In the genomic region with DNA sequence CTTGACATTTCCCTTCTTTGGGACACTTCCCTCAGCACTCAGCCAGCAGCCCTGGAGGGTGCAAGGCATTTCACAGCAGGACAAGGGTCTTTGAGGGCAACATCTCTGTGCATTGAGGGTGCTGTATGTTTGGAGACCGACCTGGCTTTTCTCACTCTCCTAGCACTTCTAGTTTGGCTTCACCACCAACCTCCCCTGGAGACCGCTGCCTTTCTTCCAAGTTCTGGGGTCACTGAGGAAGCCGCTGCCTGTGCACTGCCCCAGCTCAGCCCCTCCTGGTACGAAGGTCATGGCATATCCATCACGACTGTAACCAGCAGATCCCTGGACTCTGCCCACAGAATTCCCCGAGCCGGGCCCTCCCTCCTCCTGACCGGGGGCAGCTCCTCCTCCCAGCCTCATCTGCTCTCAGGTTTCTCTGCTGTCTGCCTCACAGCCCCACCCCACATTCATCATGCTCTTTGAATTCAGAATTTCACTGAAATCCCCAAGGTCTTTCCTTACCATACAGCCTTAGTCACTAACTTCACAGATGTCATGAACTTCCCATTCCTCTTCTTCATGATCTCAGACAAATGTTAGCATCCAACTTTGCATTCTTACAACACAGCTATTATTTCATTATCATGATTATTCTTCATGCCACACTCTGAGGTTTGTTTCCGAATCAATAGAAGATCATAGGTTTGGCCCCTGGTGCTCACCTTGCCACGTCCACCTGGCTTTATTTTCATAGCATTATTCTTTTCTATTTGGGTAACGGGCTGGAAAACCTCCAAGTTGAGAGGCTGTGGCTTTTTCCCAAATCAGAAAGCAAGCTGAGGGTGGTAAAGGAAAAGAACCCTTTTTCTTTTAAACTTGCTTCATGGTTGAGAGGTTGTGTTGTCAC, we compare ENCODE assay signal across 8 cellular contexts.
A peak's percentile ranks its signal among the peaks of the same experiment; 100 is the strongest.
DNase-seq lines count a peak whose midpoint lies in the region; ATAC-seq and TF ChIP-seq lines count a peak whose summit lies in the region.

No MANE protein-coding gene starts in this region.

- POLR2A ChIA-PET in Caco-2 (lab: Charles Lee), result no interaction called here

- H3K27me3 Mint-ChIP-seq in Caco-2 (ENCODE audit: insufficient read depth, unreplicated experiment) (no peaks in the 10 kb centered on the region), endodermal cell (ENCODE audit: insufficient read depth) (peaks cover 15% of the 10 kb centered on the region), natural killer cell (ENCODE audit: low read depth in 2 of 2) (peaks cover 8 to 40% of the 10 kb centered on the region in 2 donors)

- H3K4me3 Mint-ChIP-seq in Caco-2 (ENCODE audit: unreplicated experiment), result peak overlapping the region; percentile 46
- no peak overlapping the region for H3K4me3 Mint-ChIP-seq in endodermal cell
- no peak overlapping the region for H3K4me3 Mint-ChIP-seq in natural killer cell

- H3K27ac ChIP-seq in endodermal cell (ENCODE audit: low read depth, low read length), result no peak overlapping the region

- H3K27ac Mint-ChIP-seq in Caco-2 (ENCODE audit: unreplicated experiment) (peak overlapping the region; percentile 70), endodermal cell (no peak overlapping the region), natural killer cell (no peak overlapping the region)

- no peak overlapping the region for H3K9ac ChIP-seq in endodermal cell (ENCODE audit: extremely low read depth, low read length, poor library complexity, severe bottlenecking)

- ATAC-seq in natural killer cell, result no peak

- H3K36me3 ChIP-seq in Caco-2 (ENCODE audit: control insufficient read depth, insufficient read depth, low read length) (no peaks in the 10 kb centered on the region; the same call in 1 of the 2 replicates), endodermal cell (ENCODE audit: control insufficient read depth, insufficient read depth, low read length) (no peaks in the 10 kb centered on the region)

- H3K4me3 ChIP-seq in Caco-2 (ENCODE audit: low read depth, low read length) (no peak overlapping the region), endodermal cell (ENCODE audit: low read length) (no peak overlapping the region)

- intact Hi-C loops in Caco-2 (cut with micrococcal nuclease; ENCODE audit: unreplicated experiment), result no loop called here
- intact Hi-C loops in natural killer cell (cut with micrococcal nuclease), result no loop called here

- H3K4me1 ChIP-seq in Caco-2 (peaks cover 20% of the 10 kb centered on the region), endodermal cell (ENCODE audit: control insufficient read depth, insufficient read depth, low read length) (peaks cover 10% of the 10 kb centered on the region)

- CTCF ChIA-PET in Caco-2 (lab: Charles Lee), result no interaction called here

- H3K36me3 Mint-ChIP-seq in Caco-2 (ENCODE audit: insufficient read depth, unreplicated experiment) (peaks cover 6% of the 10 kb centered on the region), endodermal cell (ENCODE audit: low read depth) (no peaks in the 10 kb centered on the region), natural killer cell (no peaks in the 10 kb centered on the region)

- H3K27me3 ChIP-seq in Caco-2 (replicated peaks; ENCODE audit: control insufficient read depth, insufficient read depth, low read length), result no peaks in the 10 kb centered on the region
- H3K27me3 ChIP-seq in endodermal cell (ENCODE audit: control insufficient read depth, insufficient read depth, low read length, poor library complexity, severe bottlenecking), result no peaks in the 10 kb centered on the region

- WGBS in endodermal cell (ENCODE audit: insufficient coverage in 1 of 2, insufficient read length in 1 of 2), 2 experiments, result 72 to 73% methylated on average over 8 to 11 of the region's 11 CpGs

- H3K9me3 Mint-ChIP-seq in Caco-2 (ENCODE audit: unreplicated experiment), result no peaks in the 10 kb centered on the region
- no peaks in the 10 kb centered on the region for H3K9me3 Mint-ChIP-seq in endodermal cell
- no peaks in the 10 kb centered on the region for H3K9me3 Mint-ChIP-seq in natural killer cell

- H3K4me1 Mint-ChIP-seq in Caco-2 (ENCODE audit: low read depth, unreplicated experiment) (peaks cover 8% of the 10 kb centered on the region), endodermal cell (peaks cover 23% of the 10 kb centered on the region), natural killer cell (peaks cover 17 to 19% of the 10 kb centered on the region in 2 donors)

- no TSS peak for BruUV-seq in Caco-2 (replicated peaks; lab: Mats Ljungman, UMichigan)

- H3K9me3 ChIP-seq in Caco-2 (no peaks in the 10 kb centered on the region), endodermal cell (ENCODE audit: control insufficient read depth, low read length) (no peaks in the 10 kb centered on the region)

- DNase-seq in Caco-2 (peak; percentile 55 to 81), NCI-H187 treated with DMSO at 0.1 percent for 48 hours (lab: John Stamatoyannopoulos, UW) (peak; percentile 29), endodermal cell (peak; percentile 79), myocyte (ENCODE audit: low read depth) (peak; percentile 49), natural killer cell (no peak), midbrain (lab: John Stamatoyannopoulos, UW) (no peak)
- no peak for DNase-seq in stimulated activated CD4-positive, alpha-beta T cell treated with anti-CD3 and anti-CD28 coated beads, Interleukin-4, amount 100 ng/mL, for 4 hours
- DNase-seq in effector CD4-positive, alpha-beta T cell, result no peak

- TF ChIP-seq CTCF in Caco-2 (IDR thresholded peaks at IDR 0.05; ENCODE audit: insufficient read depth in 1 of 2, low read depth in 1 of 2, low read length in 1 of 2, severe bottlenecking in 1 of 2, unreplicated experiment in 1 of 2) (no peak), endodermal cell (conservative IDR thresholded peaks at IDR 0.05) (no peak), natural killer cell (IDR thresholded peaks at IDR 0.05) (no peak)

Comparison
In these comparisons a context has a peak if more than half of its experiments do, and no peak if none do; other contexts are left out.
1. DNase-seq: peak in Caco-2 (2 of 2), NCI-H187 treated with DMSO at 0.1 percent for 48 hours (single experiment), endodermal cell (single experiment) and myocyte (single experiment); none in natural killer cell (single experiment), stimulated activated CD4-positive, alpha-beta T cell treated with anti-CD3 and anti-CD28 coated beads, Interleukin-4, amount 100 ng/mL, for 4 hours (0 of 2), effector CD4-positive, alpha-beta T cell (single experiment) and midbrain (single experiment).